ENCODE assay signal across 8 cellular contexts in the genomic region with DNA sequence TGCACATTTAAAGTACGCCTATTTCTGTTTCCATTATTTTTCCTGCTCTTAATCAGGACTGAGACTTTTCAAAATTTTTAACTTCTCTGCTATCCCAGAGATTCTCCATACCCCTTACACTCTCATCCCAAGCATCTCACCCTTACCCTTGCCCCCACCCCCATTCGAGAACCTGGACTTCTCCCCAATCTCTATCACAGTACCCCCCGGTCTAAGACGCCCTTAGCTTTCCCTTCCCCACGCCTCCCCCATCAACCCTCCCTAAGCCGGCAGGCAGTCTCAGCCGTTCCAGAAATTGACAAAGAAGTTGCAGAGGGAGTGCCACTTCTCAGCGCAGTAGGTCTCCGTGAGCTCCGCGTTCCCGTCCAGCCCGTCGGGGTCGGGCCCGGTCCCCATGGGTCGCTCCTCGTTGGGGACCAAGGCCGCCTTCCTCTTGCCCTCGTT. TPM values are rescaled to one million over a fixed set of nuclear protein-coding genes. Genes with fewer than 3 reads are reported as not detected.
DNase-seq lines count a peak whose midpoint lies in the region; ATAC-seq, FAIRE-seq and TF ChIP-seq lines count a peak whose summit lies in the region.

No MANE protein-coding gene starts in this region.

- no peak overlapping the region for H2BK12ac ChIP-seq in trophoblast cell (ENCODE audit: low read length)

- H4K12ac ChIP-seq in trophoblast cell (ENCODE audit: low read depth, low read length) = peak overlapping the region; percentile 45

- no peak overlapping the region for H3K18ac ChIP-seq in trophoblast cell (ENCODE audit: low read length)

- TF ChIP-seq POLR2A in A549 (IDR thresholded peaks at IDR 0.05; ENCODE audit: low read length) = no peak

- no peak overlapping the region for H2BK5ac ChIP-seq in trophoblast cell (ENCODE audit: low read depth, low read length, poor library complexity)

- H3K4me2 ChIP-seq in A549 = peak overlapping the region; percentile 88
- H3K4me2 ChIP-seq in trophoblast cell (ENCODE audit: low read length) = peak overlapping the region; percentile 77

- peaks cover 2% of the 10 kb centered on the region in 2 donors for H3K27me3 Mint-ChIP-seq in T-cell

- H3K4me3 ChIP-seq in A549 (peak overlapping the region; percentile 81), foreskin fibroblast (ENCODE audit: low read depth in 1 of 2, low read length in 2 of 2) (peak overlapping the region; percentile 64 to 65), trophoblast cell (ENCODE audit: low read depth, low read length) (peak overlapping the region; percentile 90)

- POLR2A ChIA-PET in A549 (lab: Yijun Ruan, JAX) (interaction anchor here (1.0 to 2.8 kb wide), 7 partner anchors 9 to 276 kb away, joined by 3 to 22 read pairs (median 4); a partner anchor contains a TSS), T-cell (lab: Charles Lee) (interaction anchor here (0.6 to 1.6 kb wide), 7 partner anchors 14 to 1588 kb away, joined by 3 to 8 read pairs (median 3); a partner anchor contains a TSS)

- no peak overlapping the region for H3K23ac ChIP-seq in trophoblast cell (ENCODE audit: low read length)

- H3K27ac Mint-ChIP-seq in T-cell = peak overlapping the region; percentile 85

- H3K4ac ChIP-seq in trophoblast cell (ENCODE audit: low read depth, low read length) = peak overlapping the region; percentile 19

- H3K79me1 ChIP-seq in trophoblast cell (ENCODE audit: low read length) = peaks cover 9% of the 10 kb centered on the region

- H2BK120ac ChIP-seq in trophoblast cell (ENCODE audit: insufficient read depth, low read length, poor library complexity) = no peak overlapping the region

- no peak for FAIRE-seq in A549 (lab: Jason Lieb, UNC)

- peaks cover 5% of the 10 kb centered on the region for H3K79me2 ChIP-seq in trophoblast cell (ENCODE audit: control insufficient read depth, insufficient read depth, low read length, poor library complexity)

- peak overlapping the region; percentile 49 for H3K14ac ChIP-seq in trophoblast cell (ENCODE audit: low read length)

- H3K27ac ChIP-seq in A549 (peak overlapping the region; percentile 89 to 92), trophoblast cell (ENCODE audit: low read depth, low read length) (no peak overlapping the region)

- WGBS in A549 (ENCODE audit: missing lambda C conversion rate) = 5% methylated on average over 15 of the region's 20 CpGs
- WGBS in trophoblast cell (ENCODE audit: extremely low coverage, insufficient coverage, insufficient read length) = no CpG with 5 or more reads among the region's 20 CpGs

- peak overlapping the region; percentile 83 to 86 (median 85) for H3K4me3 Mint-ChIP-seq in T-cell

- H4K8ac ChIP-seq in trophoblast cell (ENCODE audit: low read depth, low read length) = peak overlapping the region; percentile 49

- peak overlapping the region; percentile 66 for H2AFZ ChIP-seq in trophoblast cell (ENCODE audit: insufficient read depth, low read length, poor library complexity)

- ATAC-seq in A549 (peak; percentile 36; a peak in 5 of 6 replicates), GM19351 (IDR thresholded peaks at IDR 0.05; ENCODE audit: unreplicated experiment) (peak; percentile 25), T-cell (replicated peaks in 1 of 4) (no peak), GM19395 (IDR thresholded peaks at IDR 0.05; ENCODE audit: unreplicated experiment) (no peak)

- H2AK5ac ChIP-seq in trophoblast cell (ENCODE audit: low read length) = no peak overlapping the region

- no peaks in the 10 kb centered on the region for H3K36me3 Mint-ChIP-seq in T-cell

- peak overlapping the region; percentile 9 for H4K91ac ChIP-seq in trophoblast cell (ENCODE audit: low read depth, low read length)

- no peak for TF ChIP-seq EP300 in A549 (IDR thresholded peaks at IDR 0.05)

- peak overlapping the region; percentile 3 for H3K9ac ChIP-seq in trophoblast cell (ENCODE audit: low read length)

- no peak for TF ChIP-seq CTCF in A549 (IDR thresholded peaks at IDR 0.05)
- no peak for TF ChIP-seq CTCF in foreskin fibroblast (IDR thresholded peaks at IDR 0.05; ENCODE audit: low read depth, low read length)

- no peak for TF ChIP-seq RAD21 in A549 (conservative IDR thresholded peaks at IDR 0.05 in 1 of 2, IDR thresholded peaks at IDR 0.05 in 1 of 2)

- peaks cover 1 to 2% of the 10 kb centered on the region in 2 experiments for H3K36me3 ChIP-seq in trophoblast cell (ENCODE audit: control insufficient read depth in 1 of 2, insufficient read depth in 2 of 2, low read length in 2 of 2)

- peaks cover 25 to 29% (median 28%) of the 10 kb centered on the region in 3 donors for H3K4me1 Mint-ChIP-seq in T-cell

- H3K9me3 ChIP-seq in A549 (no peaks in the 10 kb centered on the region), trophoblast cell (ENCODE audit: insufficient read depth, low read depth, low read length) (no peaks in the 10 kb centered on the region)

- no peaks in the 10 kb centered on the region for H3K27me3 ChIP-seq in trophoblast cell (ENCODE audit: insufficient read depth, low read length)

- no peaks in the 10 kb centered on the region for H3K9me3 Mint-ChIP-seq in T-cell

- H3K4me1 ChIP-seq in A549 (peaks cover 14% of the 10 kb centered on the region; the same call in 1 of the 3 replicates), trophoblast cell (ENCODE audit: control insufficient read depth in 1 of 2, insufficient read depth in 2 of 2, low read length in 2 of 2) (peaks cover 6 to 7% of the 10 kb centered on the region in 2 experiments)

- DNase-seq in A549 (ENCODE audit: low read depth in 1 of 2, low spot score in 1 of 2) (peak; percentile 29 to 42), T-cell (peak in 2 of 34 experiments; percentile 5 to 21), foreskin fibroblast (no peak), trophoblast cell (no peak), NCI-H446 (lab: John Stamatoyannopoulos, UW) (no peak)
- no peak for DNase-seq in central memory CD4-positive, alpha-beta T cell

- CTCF ChIA-PET in A549 (lab: Yijun Ruan, JAX) = interaction anchor here (0.9 to 2.7 kb wide), 13 partner anchors 10 to 413 kb away, joined by 3 to 23 read pairs (median 5); a partner anchor contains a TSS
- CTCF ChIA-PET in T-cell (lab: Charles Lee) = interaction anchor here (0.6 to 3.1 kb wide), 12 partner anchors 9 to 644 kb away, joined by 3 to 21 read pairs (median 3); a partner anchor contains a TSS

TF ChIP-seq in A549, 52 proteins besides CTCF, POLR2A, EP300 and RAD21:
- TF ChIP-seq, protein P1, sequence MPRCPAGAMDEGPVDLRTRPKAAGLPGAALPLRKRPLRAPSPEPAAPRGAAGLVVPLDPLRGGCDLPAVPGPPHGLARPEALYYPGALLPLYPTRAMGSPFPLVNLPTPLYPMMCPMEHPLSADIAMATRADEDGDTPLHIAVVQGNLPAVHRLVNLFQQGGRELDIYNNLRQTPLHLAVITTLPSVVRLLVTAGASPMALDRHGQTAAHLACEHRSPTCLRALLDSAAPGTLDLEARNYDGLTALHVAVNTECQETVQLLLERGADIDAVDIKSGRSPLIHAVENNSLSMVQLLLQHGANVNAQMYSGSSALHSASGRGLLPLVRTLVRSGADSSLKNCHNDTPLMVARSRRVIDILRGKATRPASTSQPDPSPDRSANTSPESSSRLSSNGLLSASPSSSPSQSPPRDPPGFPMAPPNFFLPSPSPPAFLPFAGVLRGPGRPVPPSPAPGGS (IDR thresholded peaks at IDR 0.05) = no peak
- no peak for TF ChIP-seq ZSCAN20 (CRISPR knock-in tag; IDR thresholded peaks at IDR 0.05)

RNA-seq across cellular contexts. Expression of a gene that starts 1.4 kb away (rescaled TPM):
- polyA plus RNA-seq in A549 (2011; rRNA removed) (0.70 and 0.71 TPM in 2 replicates), A549 (2017; fragmentation: RNase III; extraction: RNeasy Plus Mini Kit Qiagen cat#74134 plus additional on column Dnase treatment) (2.6 to 3.2 TPM (median 2.7 TPM) in 3 replicates)
- polyA plus RNA-seq in A549 (2012; cell fraction: cytosol; rRNA removed) = 1.4 and 1.7 TPM in 2 replicates
- polyA plus RNA-seq in A549 (2012; cell fraction: nucleus; rRNA removed) = 1.4 and 2.1 TPM in 2 replicates
- polyA minus RNA-seq in A549 (2011; rRNA and poly(A)+ RNA removed) = 0.39 and 0.58 TPM in 2 replicates
- total RNA-seq in T-cell = 1 to 10 TPM in 4 of 5 donors, under 1 TPM in 1; 0.98 to 6.7 (median 5.9) TPM
- 0.96 and 1.0 TPM in 2 replicates for polyA plus RNA-seq in trophoblast cell (2013)

RNA-seq across cellular contexts. Expression of a gene that starts 15.6 kb away (rescaled TPM):
- polyA plus RNA-seq in A549 (2011; rRNA removed) (43.6 and 54.7 TPM in 2 replicates), A549 (2017; fragmentation: RNase III; extraction: RNeasy Plus Mini Kit Qiagen cat#74134 plus additional on column Dnase treatment) (16.7 to 17.1 TPM (median 17.1 TPM) in 3 replicates)
- 5.0 and 5.5 TPM in 2 replicates for polyA plus RNA-seq in A549 (2012; cell fraction: cytosol; rRNA removed)
- 18.0 and 23.6 TPM in 2 replicates for polyA plus RNA-seq in A549 (2012; cell fraction: nucleus; rRNA removed)
- polyA minus RNA-seq in A549 (2011; rRNA and poly(A)+ RNA removed) = 28.8 and 31.5 TPM in 2 replicates
- total RNA-seq in T-cell = 10 to 100 TPM; 61.0 to 81.8 (median 66.5) TPM
- polyA plus RNA-seq in trophoblast cell (2013) = 19.8 and 20.2 TPM in 2 replicates

Comparison
In these comparisons a context has a peak if more than half of its experiments do, and no peak if none do; other contexts are left out.
1. ATAC-seq: peak in A549 (2 of 2) and GM19351 (single experiment); none in T-cell (0 of 4) and GM19395 (single experiment).
2. DNase-seq: peak in A549 (2 of 2); none in foreskin fibroblast (0 of 2), trophoblast cell (0 of 2), central memory CD4-positive, alpha-beta T cell (single experiment) and NCI-H446 (0 of 2).
3. Peak in every context shown above with its lines, with median percentiles within 50 percentile points of each other: H3K4me3 ChIP-seq.